8 cellular contexts compared by ENCODE assay signal in the genomic region with DNA sequence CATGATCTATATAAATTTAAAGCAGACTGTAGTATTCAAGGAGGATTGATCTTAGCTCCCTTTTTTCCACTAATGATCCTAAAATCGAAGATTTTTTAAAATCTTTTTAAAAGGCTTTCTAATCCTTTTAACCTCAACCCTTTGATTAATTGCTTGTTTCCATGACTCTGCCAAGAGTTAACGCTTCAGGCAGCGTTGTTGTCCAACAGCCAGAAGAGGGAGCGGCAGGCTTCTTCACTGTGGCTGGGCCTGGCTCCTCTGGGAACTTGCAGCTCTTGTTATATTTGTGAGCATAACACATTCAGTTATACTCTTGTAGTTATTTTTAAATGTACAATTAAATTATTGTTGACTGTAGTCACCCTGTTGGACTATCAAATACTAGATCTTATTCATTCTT. TPM values are rescaled to one million over a fixed set of nuclear protein-coding genes. Genes with fewer than 3 reads are reported as not detected.
DNase-seq lines count a peak whose midpoint lies in the region; ATAC-seq, FAIRE-seq and TF ChIP-seq lines count a peak whose summit lies in the region.

No MANE protein-coding gene starts in this region.

- no peaks in the 10 kb centered on the region for H3K27me3 Mint-ChIP-seq in MCF 10A (ENCODE audit: insufficient read depth, unreplicated experiment)
- no peaks in the 10 kb centered on the region for H3K27me3 Mint-ChIP-seq in activated CD4-positive, alpha-beta memory T cell treated with anti-CD3 and anti-CD28 coated beads for 36 hours

- in situ Hi-C loops in KBM-7 (cut with MboI; ENCODE audit: low pct_unique_long_range_greater_than_20kb, low sequenced_read_pairs): no loop called here

- H3K4me1 ChIP-seq in ACC112 (ENCODE audit: control insufficient read depth, insufficient read depth, low read length, unreplicated experiment): peaks cover 31% of the 10 kb centered on the region
- peaks cover 37% of the 10 kb centered on the region for H3K4me1 ChIP-seq in keratinocyte (ENCODE audit: control insufficient read depth, extremely low read depth, insufficient read depth, low read length)
- peaks cover 0 to 66% (median 40%) of the 10 kb centered on the region in 5 donors for H3K4me1 ChIP-seq in subcutaneous abdominal adipose tissue (ENCODE audit: control insufficient read depth in 5 of 5, insufficient read depth in 5 of 5, low read length in 5 of 5)

- H3K79me2 ChIP-seq in ACC112 (ENCODE audit: control insufficient read depth, insufficient read depth, low read length, unreplicated experiment): peaks cover 6% of the 10 kb centered on the region
- H3K79me2 ChIP-seq in keratinocyte (ENCODE audit: control insufficient read depth, insufficient read depth, low read length): peaks cover 3% of the 10 kb centered on the region

- intact Hi-C loops in MCF 10A (cut with micrococcal nuclease): loop anchor here (1.0 kb wide), 1 partner anchor 352 kb away; no protein-coding TSS in a partner anchor
- intact Hi-C loops in activated CD4-positive, alpha-beta memory T cell treated with anti-CD3 and anti-CD28 coated beads for 36 hours (cut with micrococcal nuclease): no loop called here

- peaks cover 95% of the 10 kb centered on the region for H3K36me3 Mint-ChIP-seq in MCF 10A (ENCODE audit: insufficient read depth, unreplicated experiment)
- H3K36me3 Mint-ChIP-seq in activated CD4-positive, alpha-beta memory T cell treated with anti-CD3 and anti-CD28 coated beads for 36 hours: peaks cover 41% of the 10 kb centered on the region

- CTCF ChIA-PET in MCF 10A (lab: Yijun Ruan, JAX): interaction anchor here (0.6 to 2.6 kb wide), 26 partner anchors 8 to 1125 kb away, joined by 3 to 9 read pairs (median 3); no protein-coding TSS in a partner anchor
- CTCF ChIA-PET in activated CD4-positive, alpha-beta memory T cell treated with anti-CD3 and anti-CD28 coated beads for 36 hours (lab: Charles Lee): no interaction called here

- H3K4me3 Mint-ChIP-seq in MCF 10A (ENCODE audit: unreplicated experiment): no peak overlapping the region
- no peak overlapping the region for H3K4me3 Mint-ChIP-seq in activated CD4-positive, alpha-beta memory T cell treated with anti-CD3 and anti-CD28 coated beads for 36 hours

- H3K9me1 ChIP-seq in keratinocyte (ENCODE audit: control insufficient read depth, extremely low read depth, insufficient read depth, low read length): no peaks in the 10 kb centered on the region

- H3K4me1 Mint-ChIP-seq in MCF 10A (ENCODE audit: insufficient read depth, unreplicated experiment): peaks cover 19% of the 10 kb centered on the region
- no peaks in the 10 kb centered on the region for H3K4me1 Mint-ChIP-seq in activated CD4-positive, alpha-beta memory T cell treated with anti-CD3 and anti-CD28 coated beads for 36 hours (ENCODE audit: low read depth)

- H2AFZ ChIP-seq in ACC112 (ENCODE audit: low read length, unreplicated experiment) (no peak overlapping the region), keratinocyte (ENCODE audit: control insufficient read depth, low read length) (no peak overlapping the region)

- no TSS peak for BruUV-seq in MCF 10A (replicated peaks; lab: Mats Ljungman, UMichigan)

- H3K4me3 ChIP-seq in ACC112 (ENCODE audit: low read depth, low read length) (no peak overlapping the region), keratinocyte (ENCODE audit: control insufficient read depth in 2 of 3, extremely low read depth in 1 of 3, insufficient read depth in 2 of 3, low read depth in 1 of 3, low read length in 3 of 3) (no peak overlapping the region), subcutaneous abdominal adipose tissue (ENCODE audit: low read depth in 1 of 5, low read length in 5 of 5) (no peak overlapping the region)

- no peaks in the 10 kb centered on the region for H3K9me3 ChIP-seq in keratinocyte (ENCODE audit: control insufficient read depth, low read depth, low read length)
- H3K9me3 ChIP-seq in subcutaneous abdominal adipose tissue (ENCODE audit: control insufficient read depth in 5 of 5, low read length in 5 of 5): no peaks in the 10 kb centered on the region

- DNase-seq in KBM-7: peak; percentile 35
- peak; percentile 71 for DNase-seq in MCF 10A (ENCODE audit: unreplicated experiment)
- DNase-seq in keratinocyte (ENCODE audit: low read depth, low spot score): peak; percentile 26
- DNase-seq in activated CD4-positive, alpha-beta memory T cell treated with anti-CD3 and anti-CD28 coated beads for 36 hours: no peak

- H3K27ac Mint-ChIP-seq in MCF 10A (ENCODE audit: low read depth, unreplicated experiment): no peak overlapping the region
- no peak overlapping the region for H3K27ac Mint-ChIP-seq in activated CD4-positive, alpha-beta memory T cell treated with anti-CD3 and anti-CD28 coated beads for 36 hours

- H3K9me3 Mint-ChIP-seq in MCF 10A (ENCODE audit: unreplicated experiment): no peaks in the 10 kb centered on the region
- H3K9me3 Mint-ChIP-seq in activated CD4-positive, alpha-beta memory T cell treated with anti-CD3 and anti-CD28 coated beads for 36 hours: no peaks in the 10 kb centered on the region

- no peak overlapping the region for H3K9ac ChIP-seq in keratinocyte (ENCODE audit: control insufficient read depth, extremely low read depth, insufficient read depth, low read length)
- no peak overlapping the region for H3K9ac ChIP-seq in subcutaneous abdominal adipose tissue (ENCODE audit: low read length in 5 of 5)

- POLR2A ChIA-PET in MCF 10A (lab: Yijun Ruan, JAX): interaction anchor here (0.8 to 1.7 kb wide), 3 partner anchors 9 to 353 kb away, joined by 3 to 12 read pairs (median 3); no protein-coding TSS in a partner anchor
- POLR2A ChIA-PET in activated CD4-positive, alpha-beta memory T cell treated with anti-CD3 and anti-CD28 coated beads for 36 hours (lab: Charles Lee): no interaction called here

- dilution Hi-C loops in keratinocyte (cut with MboI; ENCODE audit: extremely low pct_ligation_motif_present, low sequenced_read_pairs): no loop called here

- ATAC-seq in HG03108 (IDR thresholded peaks at IDR 0.05; ENCODE audit: unreplicated experiment) (no peak), HG02885 (IDR thresholded peaks at IDR 0.05; ENCODE audit: poor library complexity, unreplicated experiment) (no peak)

- H3K27ac ChIP-seq in ACC112 (ENCODE audit: low read depth, low read length) (peak overlapping the region; percentile 44), keratinocyte (ENCODE audit: control insufficient read depth, insufficient read depth, low read length) (peak overlapping the region; percentile 4), subcutaneous abdominal adipose tissue (ENCODE audit: low read depth, low read length) (peak overlapping the region; percentile 38)

- H3K4me2 ChIP-seq in keratinocyte (ENCODE audit: control insufficient read depth, extremely low read depth, insufficient read depth, low read depth, low read length): peak overlapping the region; percentile 0

- FAIRE-seq in keratinocyte (lab: Jason Lieb, UNC): no peak

- H3K27me3 ChIP-seq in ACC112 (ENCODE audit: insufficient read depth, low read length) (no peaks in the 10 kb centered on the region), keratinocyte (ENCODE audit: control insufficient read depth, extremely low read depth, insufficient read depth, low read length) (no peaks in the 10 kb centered on the region), subcutaneous abdominal adipose tissue (ENCODE audit: control insufficient read depth in 5 of 5, insufficient read depth in 4 of 5, low read length in 5 of 5) (no peaks in the 10 kb centered on the region)

- H4K20me1 ChIP-seq in keratinocyte (ENCODE audit: control insufficient read depth, extremely low read depth, insufficient read depth, low read length): no peaks in the 10 kb centered on the region

- peak; percentile 53 for TF ChIP-seq CTCF in MCF 10A (IDR thresholded peaks at IDR 0.05; ENCODE audit: unreplicated experiment)
- peak; percentile 65 to 79 (median 79) for TF ChIP-seq CTCF in keratinocyte (optimal IDR thresholded peaks at IDR 0.05 in 1 of 3, IDR thresholded peaks at IDR 0.05 in 1 of 3, conservative IDR thresholded peaks at IDR 0.05 in 1 of 3; ENCODE audit: extremely low read depth in 1 of 3, insufficient read depth in 2 of 3, low read length in 3 of 3)

- 0 out of 2 replicates have a peak, but pooled peaks cover 10% of the 10 kb centered on the region for H3K36me3 ChIP-seq in ACC112 (ENCODE audit: insufficient read depth, low read length)
- peaks cover 11 to 23% of the 10 kb centered on the region in 2 experiments for H3K36me3 ChIP-seq in keratinocyte (ENCODE audit: control insufficient read depth in 2 of 2, extremely low read depth in 1 of 2, insufficient read depth in 2 of 2, low read length in 2 of 2)
- H3K36me3 ChIP-seq in subcutaneous abdominal adipose tissue (ENCODE audit: control insufficient read depth in 5 of 5, insufficient read depth in 5 of 5, low read length in 5 of 5): peaks cover 4 to 52% (median 28%) of the 10 kb centered on the region in 5 donors

RNA-seq across cellular contexts. Expression of gene CRCP, which starts 26.3 kb away (rescaled TPM):
- total RNA-seq in MCF 10A (2022): 27.5 and 39.8 TPM in 2 replicates
- polyA plus RNA-seq in keratinocyte: 23.6 to 41.6 TPM (median 25.4 TPM) in 3 replicates
- polyA plus RNA-seq in keratinocyte (2011; ENCODE audit: low read depth): 30.9 TPM
- polyA plus RNA-seq in keratinocyte (2011; cell fraction: cytosol; rRNA removed): 21.7 and 23.3 TPM in 2 replicates
- polyA plus RNA-seq in keratinocyte (2011; cell fraction: nucleus; rRNA removed): 21.2 and 25.5 TPM in 2 replicates
- 20.7 and 34.0 TPM in 2 replicates for polyA plus RNA-seq in keratinocyte (2012; ENCODE audit: low replicate concordance)
- 27.7 to 36.1 TPM (median 31.3 TPM) in 3 replicates for polyA minus RNA-seq in keratinocyte
- 31.3 TPM for polyA minus RNA-seq in keratinocyte (2011; cell fraction: cytosol; rRNA and poly(A)+ RNA removed)
- 8.9 and 18.1 TPM in 2 replicates for polyA minus RNA-seq in keratinocyte (2011; cell fraction: nucleus; rRNA and poly(A)+ RNA removed)
- 10 to 100 TPM; 19.3 to 19.6 TPM for total RNA-seq in activated CD4-positive, alpha-beta memory T cell treated with anti-CD3 and anti-CD28 coated beads for 36 hours
